16 cellular contexts compared by ENCODE assay signal in genomic region chr5:32330126-32330971, GRCh38. TPM values are rescaled to one million over a fixed set of nuclear protein-coding genes. Genes with fewer than 3 reads are reported as not detected.
DNase-seq lines count a peak whose midpoint lies in the region; ATAC-seq and TF ChIP-seq lines count a peak whose summit lies in the region.
"Had no signal": no experiment of that assay in that cellular context is flagged by ENCODE, and none has a peak within 500 bp of the region (broad histone marks: within the 10 kb centered on the region; RNA-seq: fewer than 3 reads in every experiment).

No MANE protein-coding gene starts in this region.

- no peak overlapping the region for H2BK120ac ChIP-seq in neuronal stem cell (ENCODE audit: low read depth, low read length)

- peak in 1 of 3 donors; percentile 48 for DNase-seq in right cardiac atrium
- no peak for DNase-seq in right atrium auricular region (ENCODE audit: low spot score)
- peak; percentile 68 for DNase-seq in esophagus muscularis mucosa (ENCODE audit: extremely low spot score)
- no peak for DNase-seq in neuronal stem cell (ENCODE audit: low spot score)
- no peak for DNase-seq in upper lobe of right lung
- DNase-seq in activated naive CD4-positive, alpha-beta T cell treated with anti-CD3 and anti-CD28 coated beads, Interleukin-2, amount 50 U/mL, for 16 hours: no peak
- no peak for DNase-seq in HT-29 (ENCODE audit: low spot score)
- DNase-seq: activated CD4-positive, alpha-beta T cell treated with anti-CD3 and anti-CD28 coated beads for 4 hours; activated naive CD8-positive, alpha-beta T cell treated with anti-CD3 and anti-CD28 coated beads, Interleukin-2, amount 10 ng/mL, durations not matched to agents 7 days and 5 days; cortex of kidney; MG63; naive B cell; NCI-H1417 treated with DMSO at 0.1 percent for 48 hours; spleen had no signal

- H2BK5ac ChIP-seq in neuronal stem cell (ENCODE audit: low read length): no peak overlapping the region

- ATAC-seq in right cardiac atrium (peak; percentile 24 to 27), upper lobe of right lung (peak; percentile 28), gastroesophageal sphincter (no peak)

- 66% methylated on average over 11 of the region's 11 CpGs for WGBS in right cardiac atrium
- 77% methylated on average over 9 of the region's 11 CpGs for WGBS in esophagus muscularis mucosa
- no CpG with 5 or more reads among the region's 11 CpGs for WGBS in neuronal stem cell (ENCODE audit: extremely low coverage in 2 of 2, insufficient read length in 2 of 2, insufficient replicate concordance in 1 of 2), 2 donors
- 54 to 100% methylated on average over 1 to 2 of the region's 11 CpGs for WGBS in gastroesophageal sphincter (ENCODE audit: low coverage in 1 of 2), 2 donors

- no peak overlapping the region for H2BK15ac ChIP-seq in neuronal stem cell (ENCODE audit: low read length)

- no peak overlapping the region for H3K4ac ChIP-seq in neuronal stem cell (ENCODE audit: low read length)

- peaks cover 2% of the 10 kb centered on the region for H3K4me1 ChIP-seq in right cardiac atrium (ENCODE audit: control insufficient read depth, insufficient read depth, low read length)
- H3K4me1 ChIP-seq in right atrium auricular region: peaks cover 0 to 6% of the 10 kb centered on the region in 2 donors
- H3K4me1 ChIP-seq in esophagus muscularis mucosa: peaks cover 0 to 28% (median 18%) of the 10 kb centered on the region in 4 donors
- H3K4me1 ChIP-seq in neuronal stem cell (ENCODE audit: control insufficient read depth in 2 of 2, insufficient read depth in 1 of 2, low read depth in 1 of 2, low read length in 2 of 2): peaks cover 0 to 2% of the 10 kb centered on the region in 2 donors
- H3K4me1 ChIP-seq in upper lobe of right lung: peaks cover under 1% of the 10 kb centered on the region
- H3K4me1 ChIP-seq in gastroesophageal sphincter: peaks cover 0 to 19% (median 0%) of the 10 kb centered on the region in 3 donors
- H3K4me1 ChIP-seq: BLaER1 had no signal

- H3K23ac ChIP-seq in neuronal stem cell (ENCODE audit: low read depth, low read length, poor library complexity): no peak overlapping the region

- intact Hi-C loops in right cardiac atrium (cut with DNase I) (no loop called here), esophagus muscularis mucosa (cut with DNase I) (loop anchor here (10.0 kb wide), 1 partner anchor 506 kb away; no protein-coding TSS in a partner anchor), upper lobe of right lung (cut with DNase I) (no loop called here)

- H2AFZ ChIP-seq in neuronal stem cell (ENCODE audit: low read length): no peak overlapping the region

- TF ChIP-seq EP300 in esophagus muscularis mucosa (IDR thresholded peaks at IDR 0.05) (no peak), gastroesophageal sphincter (IDR thresholded peaks at IDR 0.05) (no peak)

- TF ChIP-seq CTCF in right atrium auricular region (IDR thresholded peaks at IDR 0.05) (no peak), esophagus muscularis mucosa (IDR thresholded peaks at IDR 0.05) (no peak), upper lobe of right lung (IDR thresholded peaks at IDR 0.05) (no peak), gastroesophageal sphincter (IDR thresholded peaks at IDR 0.05) (no peak)

- no peaks in the 10 kb centered on the region for H3K36me3 ChIP-seq in right atrium auricular region
- no peaks in the 10 kb centered on the region for H3K36me3 ChIP-seq in esophagus muscularis mucosa
- H3K36me3 ChIP-seq in neuronal stem cell (replicated peaks in 1 of 2; ENCODE audit: control insufficient read depth in 2 of 2, insufficient read depth in 2 of 2, low read length in 2 of 2): no peaks in the 10 kb centered on the region
- H3K36me3 ChIP-seq in upper lobe of right lung: no peaks in the 10 kb centered on the region
- H3K36me3 ChIP-seq in gastroesophageal sphincter: no peaks in the 10 kb centered on the region
- H3K36me3 ChIP-seq: BLaER1, MG63, spleen had no signal

- no peak overlapping the region for H3K4me2 ChIP-seq in neuronal stem cell (ENCODE audit: insufficient read depth, low read length, poor library complexity, severe bottlenecking)
- H3K4me2 ChIP-seq: BLaER1 had no signal

- no peak overlapping the region for H3K27ac ChIP-seq in right cardiac atrium (ENCODE audit: low read length)
- H3K27ac ChIP-seq in right atrium auricular region: no peak overlapping the region
- peak overlapping the region in 1 of 4 donors; percentile 11 for H3K27ac ChIP-seq in esophagus muscularis mucosa (replicated peaks in 1 of 4)
- no peak overlapping the region for H3K27ac ChIP-seq in neuronal stem cell (replicated peaks; ENCODE audit: low read length)
- no peak overlapping the region for H3K27ac ChIP-seq in upper lobe of right lung
- no peak overlapping the region for H3K27ac ChIP-seq in gastroesophageal sphincter
- H3K27ac ChIP-seq: BLaER1, spleen had no signal

- TF ChIP-seq POLR2A in esophagus muscularis mucosa (IDR thresholded peaks at IDR 0.05; ENCODE audit: low read depth) (no peak), gastroesophageal sphincter (IDR thresholded peaks at IDR 0.05) (no peak)

- H3K27me3 ChIP-seq in right cardiac atrium (ENCODE audit: control insufficient read depth, insufficient read depth) (no peaks in the 10 kb centered on the region), right atrium auricular region (no peaks in the 10 kb centered on the region), esophagus muscularis mucosa (no peaks in the 10 kb centered on the region), neuronal stem cell (ENCODE audit: control insufficient read depth in 3 of 3, insufficient read depth in 3 of 3, low read depth in 1 of 3, low read length in 3 of 3) (peaks cover 0 to 5% (median 0%) of the 10 kb centered on the region in 3 experiments), upper lobe of right lung (no peaks in the 10 kb centered on the region), gastroesophageal sphincter (no peaks in the 10 kb centered on the region)
- H3K27me3 ChIP-seq: BLaER1, MG63, spleen had no signal

- H2AK5ac ChIP-seq in neuronal stem cell (ENCODE audit: low read depth, low read length): peak overlapping the region; percentile 91

- H3K9ac ChIP-seq in neuronal stem cell (ENCODE audit: low read depth, low read length, poor library complexity): no peak overlapping the region
- H3K9ac ChIP-seq: BLaER1 had no signal

- peak overlapping the region; percentile 57 for H3K18ac ChIP-seq in neuronal stem cell (ENCODE audit: low read length)

- no peak overlapping the region for H2BK12ac ChIP-seq in neuronal stem cell (ENCODE audit: low read length)

- no peaks in the 10 kb centered on the region for H3K9me3 ChIP-seq in right cardiac atrium (ENCODE audit: control insufficient read depth, low read length)
- no peaks in the 10 kb centered on the region for H3K9me3 ChIP-seq in right atrium auricular region
- no peaks in the 10 kb centered on the region for H3K9me3 ChIP-seq in esophagus muscularis mucosa
- H3K9me3 ChIP-seq in neuronal stem cell (replicated peaks in 1 of 2; ENCODE audit: control insufficient read depth in 2 of 2, insufficient read depth in 1 of 2, low read depth in 1 of 2, low read length in 2 of 2): no peaks in the 10 kb centered on the region
- no peaks in the 10 kb centered on the region for H3K9me3 ChIP-seq in upper lobe of right lung
- H3K9me3 ChIP-seq in gastroesophageal sphincter: no peaks in the 10 kb centered on the region
- H3K9me3 ChIP-seq: MG63, spleen had no signal

- no peak overlapping the region for H3K14ac ChIP-seq in neuronal stem cell (ENCODE audit: low read length)

- no peak overlapping the region for H4K8ac ChIP-seq in neuronal stem cell (ENCODE audit: low read depth, low read length)

- H3K79me1 ChIP-seq in neuronal stem cell (ENCODE audit: low read depth, low read length): no peaks in the 10 kb centered on the region

- H3K4me3 ChIP-seq in right cardiac atrium (ENCODE audit: low read length) (no peak overlapping the region), right atrium auricular region (no peak overlapping the region), esophagus muscularis mucosa (no peak overlapping the region), neuronal stem cell (ENCODE audit: low read length in 2 of 2) (no peak overlapping the region), upper lobe of right lung (no peak overlapping the region), gastroesophageal sphincter (no peak overlapping the region)
- H3K4me3 ChIP-seq: BLaER1, MG63, spleen had no signal

- no peak overlapping the region for H4K91ac ChIP-seq in neuronal stem cell (ENCODE audit: low read depth, low read length, poor library complexity)

RNA-seq across cellular contexts. Expression of gene MTMR12, which starts 17.6 kb away (rescaled TPM):
- 10 to 100 TPM; 19.1 to 28.1 (median 22.7) TPM for total RNA-seq in right cardiac atrium
- 6.2 TPM for polyA plus RNA-seq in right cardiac atrium
- 10 to 100 TPM; 12.6 to 25.5 TPM for total RNA-seq in right atrium auricular region
- total RNA-seq in esophagus muscularis mucosa: 10 to 100 TPM; 49.9 to 94.0 (median 63.8) TPM
- polyA plus RNA-seq in neuronal stem cell (2013, experiment 1 of 2): 14.2 TPM
- polyA plus RNA-seq in neuronal stem cell (2013, experiment 2 of 2): 14.8 TPM
- 41.3 TPM for total RNA-seq in upper lobe of right lung
- 10 to 100 TPM; 44.2 to 98.9 (median 68.5) TPM for total RNA-seq in gastroesophageal sphincter
- 10.4 and 13.1 TPM in 2 replicates for total RNA-seq in HT-29 (2014; rRNA removed; shearing (Covaris generic))
